11 cellular contexts compared by ENCODE assay signal in genomic region chr1:109529895-109530456, GRCh38. TPM values are rescaled to one million over a fixed set of nuclear protein-coding genes. Genes with fewer than 3 reads are reported as not detected.
DNase-seq lines count a peak whose midpoint lies in the region; ATAC-seq, FAIRE-seq and TF ChIP-seq lines count a peak whose summit lies in the region.
"Had no signal": no experiment of that assay in that cellular context is flagged by ENCODE, and none has a peak within 500 bp of the region (broad histone marks: within the 10 kb centered on the region; RNA-seq: fewer than 3 reads in every experiment).

No MANE protein-coding gene starts in this region.

- TF ChIP-seq CTCF in K562 (IDR thresholded peaks at IDR 0.05 in 2 of 3, conservative IDR thresholded peaks at IDR 0.05 in 1 of 3; ENCODE audit: insufficient read depth in 2 of 3, low read depth in 1 of 3, low read length in 3 of 3) (no peak), neural progenitor cell (IDR thresholded peaks at IDR 0.05) (no peak), CD14-positive monocyte (IDR thresholded peaks at IDR 0.05) (no peak)

- H3K9me3 ChIP-seq in K562 (replicated peaks; ENCODE audit: control insufficient read depth, insufficient read depth, low read depth, low read length) (no peaks in the 10 kb centered on the region), neural progenitor cell (ENCODE audit: low read depth) (no peaks in the 10 kb centered on the region)

- no peak overlapping the region for H3K4me2 ChIP-seq in K562 (ENCODE audit: insufficient read depth, low read length)
- H3K4me2 ChIP-seq in neural progenitor cell: peak overlapping the region; percentile 45

- no peak for ATAC-seq in K562

- H3K36me3 ChIP-seq in K562 (ENCODE audit: control insufficient read depth, insufficient read depth, low read length) (no peaks in the 10 kb centered on the region), neural progenitor cell (no peaks in the 10 kb centered on the region)

- H3K27me3 ChIP-seq in K562 (ENCODE audit: control insufficient read depth in 2 of 2, insufficient read depth in 2 of 2, low read length in 2 of 2): peaks cover 15 to 27% of the 10 kb centered on the region in 2 experiments
- no peaks in the 10 kb centered on the region for H3K27me3 ChIP-seq in neural progenitor cell

- H3K9me1 ChIP-seq in K562 (ENCODE audit: control insufficient read depth, insufficient read depth, low read length): no peaks in the 10 kb centered on the region

- H3K79me2 ChIP-seq in K562 (ENCODE audit: control insufficient read depth, insufficient read depth, low read length) (no peaks in the 10 kb centered on the region), neural progenitor cell (ENCODE audit: low read depth) (no peaks in the 10 kb centered on the region)

- H2AFZ ChIP-seq in K562 (ENCODE audit: low read depth, low read length) (0 out of 2 replicates have a peak overlapping the region, but pooled peaks have one; percentile 11), neural progenitor cell (replicated peaks) (peak overlapping the region; percentile 64)

- POLR2A ChIA-PET in K562 (lab: Yijun Ruan, JAX): interaction anchor here (0.6 to 4.9 kb wide), 11 partner anchors 10 to 315 kb away, joined by 3 to 21 read pairs (median 9); partner anchors contain the start of genes ATXN7L2 and GNAI3

- H3K27ac ChIP-seq in K562 (ENCODE audit: extremely low read depth, low read depth, low read length): no peak overlapping the region
- H3K27ac ChIP-seq in neural progenitor cell: no peak overlapping the region

- intact Hi-C loops in K562 (cut with micrococcal nuclease): loop anchor here (5.0 to 10.0 kb wide), 2 partner anchors 108 to 415 kb away; partner anchors contain the start of gene ELAPOR1
- intact Hi-C loops in CD14-positive monocyte (cut with micrococcal nuclease): loop anchor here in 1 of 2 donors (10.0 kb wide), 2 partner anchors 95 to 255 kb away; no protein-coding TSS in a partner anchor

- H3K4me1 ChIP-seq in K562 (replicated peaks in 1 of 2; ENCODE audit: control insufficient read depth in 2 of 2, insufficient read depth in 2 of 2, low read length in 2 of 2) (peaks cover 9 to 14% of the 10 kb centered on the region in 2 experiments; a peak in 4 of 5 replicates), neural progenitor cell (peaks cover 15% of the 10 kb centered on the region)

- FAIRE-seq in K562 (lab: Jason Lieb, UNC): no peak
- FAIRE-seq: bronchial epithelial cell had no signal

- H3K9me3 Mint-ChIP-seq in neural progenitor cell (no peaks in the 10 kb centered on the region), CD14-positive monocyte (no peaks in the 10 kb centered on the region)

- TF ChIP-seq RAD21 in K562 (CRISPR knock-in tag; conservative IDR thresholded peaks at IDR 0.05 in 1 of 2, IDR thresholded peaks at IDR 0.05 in 1 of 2): no peak

- DNase-seq in DMS 273 (lab: John Stamatoyannopoulos, UW; ENCODE audit: unreplicated experiment) (peak; percentile 91), NCI-H1092 (lab: John Stamatoyannopoulos, UW) (peak; percentile 61), K562 (ENCODE audit: extremely low read depth in 1 of 4, low spot score in 3 of 4) (no peak), neural progenitor cell (ENCODE audit: low spot score) (no peak), 8988T (no peak), middle frontal gyrus (ENCODE audit: extremely low spot score, low spot score) (no peak), CD14-positive monocyte (ENCODE audit: low spot score) (no peak), DMS153 treated with DMSO at 0.1 percent for 48 hours (lab: John Stamatoyannopoulos, UW; ENCODE audit: unreplicated experiment) (no peak)
- DNase-seq: RPMI8226 had no signal

- no TSS peak for BruUV-seq in K562 (replicated peaks; lab: Mats Ljungman, UMichigan)

- peaks cover 5% of the 10 kb centered on the region for H3F3A ChIP-seq in neural progenitor cell (ENCODE audit: low read depth)

- in situ Hi-C loops in K562 (cut with MboI): loop anchor here (5.0 kb wide), 2 partner anchors 33 to 268 kb away; no protein-coding TSS in a partner anchor

- H3K4me3 ChIP-seq in K562: no peak overlapping the region
- H3K4me3 ChIP-seq in neural progenitor cell: no peak overlapping the region

- WGBS in K562 (ENCODE audit: insufficient coverage, low coverage, missing lambda C conversion rate): 46% methylated on average over 8 of the region's 8 CpGs

- H3K4me1 Mint-ChIP-seq in neural progenitor cell: peaks cover 30% of the 10 kb centered on the region
- peaks cover 9% of the 10 kb centered on the region for H3K4me1 Mint-ChIP-seq in CD14-positive monocyte

- H3K9ac ChIP-seq in K562 (ENCODE audit: insufficient read depth in 1 of 2, low read depth in 2 of 2, low read length in 2 of 2) (peak overlapping the region in 1 of 2 experiments; percentile 61; a peak in 2 of 4 replicates), neural progenitor cell (no peak overlapping the region)

- no peak for TF ChIP-seq POLR2A in K562 (conservative IDR thresholded peaks at IDR 0.05)

- H3K4me3 Mint-ChIP-seq in neural progenitor cell: no peak overlapping the region
- H3K4me3 Mint-ChIP-seq in CD14-positive monocyte: no peak overlapping the region

- H4K20me1 ChIP-seq in K562 (replicated peaks; ENCODE audit: control insufficient read depth, insufficient read depth, low read length) (no peaks in the 10 kb centered on the region), neural progenitor cell (ENCODE audit: low read depth) (no peaks in the 10 kb centered on the region)

- CTCF ChIA-PET in K562 (lab: Yijun Ruan, JAX; ENCODE audit: low intra/inter-chr PET ratio): interaction anchor here (4.9 to 5.3 kb wide), 2 partner anchors 30 to 38 kb away, joined by 84 to 131 read pairs; partner anchors contain the start of gene CYB561D1

- peaks cover 7% of the 10 kb centered on the region for H3K27me3 Mint-ChIP-seq in neural progenitor cell (ENCODE audit: insufficient read depth, low read depth)
- H3K27me3 Mint-ChIP-seq in CD14-positive monocyte (ENCODE audit: low read depth in 3 of 3): peaks cover 2 to 5% (median 2%) of the 10 kb centered on the region in 3 donors

- H3K27ac Mint-ChIP-seq in neural progenitor cell (no peak overlapping the region), CD14-positive monocyte (no peak overlapping the region)

- no peak for TF ChIP-seq EP300 in K562 (IDR thresholded peaks at IDR 0.05; ENCODE audit: low read length)

- H3K36me3 Mint-ChIP-seq in neural progenitor cell (no peaks in the 10 kb centered on the region), CD14-positive monocyte (no peaks in the 10 kb centered on the region)

RNA-seq across cellular contexts. Expression of gene GPR61, which starts 9.7 kb away (rescaled TPM):
- not detected in 2 replicates for total RNA-seq in K562 (2011; cell fraction: chromatin; rRNA removed; ENCODE audit: low replicate concordance)
- under 0.01 TPM in 1 of 2 replicates, not detected in the other for total RNA-seq in K562 (2011; cell fraction: nucleolus; rRNA removed)
- total RNA-seq in K562 (2011; cell fraction: nucleoplasm; rRNA removed): 0.29 TPM in 1 of 2 replicates, not detected in the other
- total RNA-seq in K562 (2014; rRNA removed): not detected in 2 replicates
- 0.04 TPM in 1 of 2 replicates, not detected in the other for total RNA-seq in K562 (2014; rRNA removed; fragmentation: Illumina TruSeq; extraction: Trizol)
- total RNA-seq in K562 (2015; rRNA removed; fragmentation: Illumina TruSeq; extraction: Trizol): 0.15 TPM in 1 of 2 replicates, not detected in the other
- total RNA-seq in K562 (2021): not detected in 2 replicates
- polyA plus RNA-seq in K562 (2011; rRNA removed): 0.15 TPM in 1 of 2 replicates, not detected in the other
- 0.01 TPM in 1 of 2 replicates, not detected in the other for polyA plus RNA-seq in K562 (2011; cell fraction: cytosol; rRNA removed)
- polyA plus RNA-seq in K562 (2011; cell fraction: nucleus; rRNA removed): not detected in 2 replicates
- polyA plus RNA-seq in K562 (2012): 0.90 and 1.3 TPM in 2 replicates
- not detected in 2 replicates for polyA plus RNA-seq in K562 (2014; fragmentation: Illumina TruSeq; extraction: Trizol)
- 1 to 10 TPM in 1 of 2 experiments, under 1 TPM in 1; 0.65 to 1.1 TPM for polyA plus RNA-seq in K562 (2014; fragmentation: Nextera tagmentation; extraction: Ambion mirVana)
- 0.25 TPM in 1 of 2 replicates, not detected in the other for polyA plus RNA-seq in K562 (2014; rRNA removed)
- 0.28 and 0.54 TPM in 2 replicates for polyA minus RNA-seq in K562 (2011; rRNA and poly(A)+ RNA removed)
- not detected in 2 replicates for polyA minus RNA-seq in K562 (2011; cell fraction: cytosol; rRNA and poly(A)+ RNA removed)
- 0.89 TPM in 1 of 2 replicates, not detected in the other for polyA minus RNA-seq in K562 (2011; cell fraction: nucleus; rRNA and poly(A)+ RNA removed)
- 0.71 and 1.4 TPM in 2 replicates for total RNA-seq in neural progenitor cell (ENCODE audit: low replicate concordance)
- under 1 TPM in 1 of 2 donors, not detected in 1; 0.28 TPM for polyA plus RNA-seq in CD14-positive monocyte
- total RNA-seq: bronchial epithelial cell, epithelial cell of proximal tubule had no signal

RNA-seq across cellular contexts. Expression of gene GNAI3, which starts 18.4 kb away (rescaled TPM):
- 4.4 and 10.9 TPM in 2 replicates for total RNA-seq in K562 (2011; cell fraction: chromatin; rRNA removed; ENCODE audit: low replicate concordance)
- 3.5 and 3.9 TPM in 2 replicates for total RNA-seq in K562 (2011; cell fraction: nucleolus; rRNA removed)
- total RNA-seq in K562 (2011; cell fraction: nucleoplasm; rRNA removed): 8.6 and 16.3 TPM in 2 replicates
- total RNA-seq in K562 (2014; rRNA removed): 7.1 and 7.9 TPM in 2 replicates
- 12.9 and 14.3 TPM in 2 replicates for total RNA-seq in K562 (2014; rRNA removed; fragmentation: Illumina TruSeq; extraction: Trizol)
- total RNA-seq in K562 (2015; rRNA removed; fragmentation: Illumina TruSeq; extraction: Trizol): 11.0 and 11.9 TPM in 2 replicates
- total RNA-seq in K562 (2021): 9.1 TPM in 2 replicates
- polyA plus RNA-seq in K562 (2011; rRNA removed): 8.8 and 13.2 TPM in 2 replicates
- polyA plus RNA-seq in K562 (2011; cell fraction: cytosol; rRNA removed): 2.1 and 5.2 TPM in 2 replicates
- polyA plus RNA-seq in K562 (2011; cell fraction: nucleus; rRNA removed): 1.5 and 2.5 TPM in 2 replicates
- polyA plus RNA-seq in K562 (2012): 7.9 and 9.5 TPM in 2 replicates
- polyA plus RNA-seq in K562 (2014; fragmentation: Illumina TruSeq; extraction: Trizol): 8.5 and 8.9 TPM in 2 replicates
- 1 to 10 TPM; 6.9 to 8.0 TPM for polyA plus RNA-seq in K562 (2014; fragmentation: Nextera tagmentation; extraction: Ambion mirVana)
- 6.3 and 6.8 TPM in 2 replicates for polyA plus RNA-seq in K562 (2014; rRNA removed)
- 23.7 and 24.6 TPM in 2 replicates for polyA minus RNA-seq in K562 (2011; rRNA and poly(A)+ RNA removed)
- polyA minus RNA-seq in K562 (2011; cell fraction: cytosol; rRNA and poly(A)+ RNA removed): 5.8 and 6.5 TPM in 2 replicates
- 5.3 and 10.7 TPM in 2 replicates for polyA minus RNA-seq in K562 (2011; cell fraction: nucleus; rRNA and poly(A)+ RNA removed)
- total RNA-seq in neural progenitor cell (ENCODE audit: low replicate concordance): 11.4 and 15.4 TPM in 2 replicates
- 10 to 100 TPM; 10.4 to 14.2 TPM for polyA plus RNA-seq in CD14-positive monocyte

RNA-seq across cellular contexts. Expression of gene AMIGO1, which starts 20.4 kb away (rescaled TPM):
- total RNA-seq in K562 (2011; cell fraction: chromatin; rRNA removed; ENCODE audit: low replicate concordance): 0.69 and 0.83 TPM in 2 replicates
- total RNA-seq in K562 (2011; cell fraction: nucleolus; rRNA removed): 0.39 and 0.83 TPM in 2 replicates
- 1.0 and 1.2 TPM in 2 replicates for total RNA-seq in K562 (2011; cell fraction: nucleoplasm; rRNA removed)
- total RNA-seq in K562 (2014; rRNA removed) (0.78 and 1.00 TPM in 2 replicates), K562 (2014; rRNA removed; fragmentation: Illumina TruSeq; extraction: Trizol) (0.67 and 0.69 TPM in 2 replicates), K562 (2015; rRNA removed; fragmentation: Illumina TruSeq; extraction: Trizol) (0.53 and 0.54 TPM in 2 replicates), K562 (2021) (0.72 and 1.0 TPM in 2 replicates), neural progenitor cell (ENCODE audit: low replicate concordance) (4.5 and 6.0 TPM in 2 replicates)
- polyA plus RNA-seq in K562 (2011; rRNA removed) (0.33 and 0.46 TPM in 2 replicates), K562 (2014; fragmentation: Illumina TruSeq; extraction: Trizol) (0.76 and 0.83 TPM in 2 replicates), K562 (2014; fragmentation: Nextera tagmentation; extraction: Ambion mirVana) (under 1 TPM; 0.24 to 0.31 TPM), K562 (2014; rRNA removed) (0.45 and 0.71 TPM in 2 replicates), CD14-positive monocyte (under 1 TPM; 0.07 to 0.26 TPM)
- 0.50 and 0.70 TPM in 2 replicates for polyA plus RNA-seq in K562 (2011; cell fraction: cytosol; rRNA removed)
- 0.46 and 0.54 TPM in 2 replicates for polyA plus RNA-seq in K562 (2011; cell fraction: nucleus; rRNA removed)
- polyA plus RNA-seq in K562 (2012): 0.68 and 0.84 TPM in 2 replicates
- 0.39 and 0.56 TPM in 2 replicates for polyA minus RNA-seq in K562 (2011; rRNA and poly(A)+ RNA removed)
- 0.36 and 0.48 TPM in 2 replicates for polyA minus RNA-seq in K562 (2011; cell fraction: cytosol; rRNA and poly(A)+ RNA removed)
- 0.27 and 0.67 TPM in 2 replicates for polyA minus RNA-seq in K562 (2011; cell fraction: nucleus; rRNA and poly(A)+ RNA removed)

RNA-seq across cellular contexts. Expression of gene CYB561D1, which starts 36.1 kb away (rescaled TPM):
- 10.5 and 21.1 TPM in 2 replicates for total RNA-seq in K562 (2011; cell fraction: chromatin; rRNA removed; ENCODE audit: low replicate concordance)
- 13.8 and 15.2 TPM in 2 replicates for total RNA-seq in K562 (2011; cell fraction: nucleolus; rRNA removed)
- total RNA-seq in K562 (2011; cell fraction: nucleoplasm; rRNA removed): 15.0 and 15.6 TPM in 2 replicates
- total RNA-seq in K562 (2014; rRNA removed) (1.8 and 2.6 TPM in 2 replicates), K562 (2014; rRNA removed; fragmentation: Illumina TruSeq; extraction: Trizol) (2.6 and 3.2 TPM in 2 replicates), K562 (2015; rRNA removed; fragmentation: Illumina TruSeq; extraction: Trizol) (3.1 and 3.5 TPM in 2 replicates), K562 (2021) (5.9 and 7.2 TPM in 2 replicates), neural progenitor cell (ENCODE audit: low replicate concordance) (4.3 and 6.8 TPM in 2 replicates)
- polyA plus RNA-seq in K562 (2011; rRNA removed) (6.8 and 8.7 TPM in 2 replicates), K562 (2014; fragmentation: Illumina TruSeq; extraction: Trizol) (4.0 and 4.6 TPM in 2 replicates), K562 (2014; fragmentation: Nextera tagmentation; extraction: Ambion mirVana) (under 1 TPM; 0.71 to 0.72 TPM), K562 (2014; rRNA removed) (4.9 and 5.5 TPM in 2 replicates), CD14-positive monocyte (1 to 10 TPM; 1.4 to 4.2 TPM)
- 9.0 and 11.4 TPM in 2 replicates for polyA plus RNA-seq in K562 (2011; cell fraction: cytosol; rRNA removed)
- polyA plus RNA-seq in K562 (2011; cell fraction: nucleus; rRNA removed): 13.7 and 16.3 TPM in 2 replicates
- 5.5 and 9.8 TPM in 2 replicates for polyA plus RNA-seq in K562 (2012)
- 3.8 and 4.1 TPM in 2 replicates for polyA minus RNA-seq in K562 (2011; rRNA and poly(A)+ RNA removed)
- 2.4 and 2.7 TPM in 2 replicates for polyA minus RNA-seq in K562 (2011; cell fraction: cytosol; rRNA and poly(A)+ RNA removed)
- 5.5 and 8.4 TPM in 2 replicates for polyA minus RNA-seq in K562 (2011; cell fraction: nucleus; rRNA and poly(A)+ RNA removed)

RNA-seq across cellular contexts. Expression of gene ATXN7L2, which starts 46.3 kb away (rescaled TPM):
- total RNA-seq in K562 (2011; cell fraction: chromatin; rRNA removed; ENCODE audit: low replicate concordance): 13.4 and 39.5 TPM in 2 replicates
- 28.8 and 32.7 TPM in 2 replicates for total RNA-seq in K562 (2011; cell fraction: nucleolus; rRNA removed)
- 14.5 and 23.4 TPM in 2 replicates for total RNA-seq in K562 (2011; cell fraction: nucleoplasm; rRNA removed)
- total RNA-seq in K562 (2014; rRNA removed) (6.3 and 10.4 TPM in 2 replicates), K562 (2014; rRNA removed; fragmentation: Illumina TruSeq; extraction: Trizol) (1.9 and 2.3 TPM in 2 replicates), K562 (2015; rRNA removed; fragmentation: Illumina TruSeq; extraction: Trizol) (4.4 and 5.8 TPM in 2 replicates), K562 (2021) (9.4 and 10.0 TPM in 2 replicates), neural progenitor cell (ENCODE audit: low replicate concordance) (6.5 and 8.5 TPM in 2 replicates)
- polyA plus RNA-seq in K562 (2011; rRNA removed) (3.1 and 5.9 TPM in 2 replicates), K562 (2014; fragmentation: Illumina TruSeq; extraction: Trizol) (7.1 and 8.5 TPM in 2 replicates), K562 (2014; fragmentation: Nextera tagmentation; extraction: Ambion mirVana) (under 1 TPM; 0.21 to 0.56 TPM), K562 (2014; rRNA removed) (10.4 and 11.1 TPM in 2 replicates), CD14-positive monocyte (1 to 10 TPM; 1.1 to 1.7 TPM)
- 4.0 and 11.5 TPM in 2 replicates for polyA plus RNA-seq in K562 (2011; cell fraction: cytosol; rRNA removed)
- polyA plus RNA-seq in K562 (2011; cell fraction: nucleus; rRNA removed): 23.4 and 48.0 TPM in 2 replicates
- 5.9 and 6.8 TPM in 2 replicates for polyA plus RNA-seq in K562 (2012)
- 2.4 and 3.5 TPM in 2 replicates for polyA minus RNA-seq in K562 (2011; rRNA and poly(A)+ RNA removed)
- 2.6 and 4.1 TPM in 2 replicates for polyA minus RNA-seq in K562 (2011; cell fraction: cytosol; rRNA and poly(A)+ RNA removed)
- 13.1 and 13.6 TPM in 2 replicates for polyA minus RNA-seq in K562 (2011; cell fraction: nucleus; rRNA and poly(A)+ RNA removed)

Comparison
In these comparisons a context has a peak if more than half of its experiments do, and no peak if none do; other contexts are left out.
1. DNase-seq: peak in DMS 273 (single experiment) and NCI-H1092 (single experiment); none in K562 (0 of 4), neural progenitor cell (single experiment), 8988T (single experiment), middle frontal gyrus (single experiment), CD14-positive monocyte (single experiment) and DMS153 treated with DMSO at 0.1 percent for 48 hours (single experiment).